Comparison of ENCODE assay signal across 25 cellular contexts in the genomic region with DNA sequence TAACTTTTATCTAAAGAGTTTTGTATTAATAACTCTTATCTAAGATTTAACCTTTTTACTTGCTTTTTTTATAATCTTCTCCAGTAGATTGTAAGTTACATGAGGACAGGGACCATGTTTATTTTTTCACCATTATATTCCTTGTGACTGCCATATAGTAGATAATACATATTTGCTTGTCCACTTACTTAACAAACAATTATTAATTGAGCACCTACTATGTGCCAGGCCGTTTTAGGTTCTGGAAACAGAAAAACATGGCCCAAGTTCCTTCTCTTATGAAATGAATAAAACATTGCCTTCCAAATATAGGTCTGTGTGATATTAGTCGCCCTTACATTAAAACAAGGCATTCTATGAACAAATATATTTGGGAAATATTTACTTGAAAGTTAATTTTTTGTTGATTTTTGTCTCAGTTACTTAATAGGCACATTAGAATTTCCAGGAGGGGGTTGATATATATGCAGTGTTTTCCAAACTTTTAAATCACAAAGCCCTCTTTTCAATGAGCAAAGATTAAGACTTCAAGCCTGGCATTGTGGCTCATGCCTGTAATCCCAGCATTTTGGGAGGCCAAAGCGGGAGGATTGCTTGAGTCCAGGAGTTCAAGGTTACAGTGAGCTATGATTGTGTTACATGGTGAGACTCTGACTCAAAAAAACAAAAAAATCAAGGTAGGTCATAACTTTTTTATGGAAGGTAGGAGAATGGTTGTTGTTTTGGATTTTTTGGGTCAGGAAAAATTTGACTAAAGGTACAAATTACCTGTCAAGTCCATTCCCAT. TPM values are rescaled to one million over a fixed set of nuclear protein-coding genes. Genes with fewer than 3 reads are reported as not detected.
A peak's percentile ranks its signal among the peaks of the same experiment; 100 is the strongest.
DNase-seq lines count a peak whose midpoint lies in the region; FAIRE-seq and TF ChIP-seq lines count a peak whose summit lies in the region.
"Had no signal": no experiment of that assay in that cellular context is flagged by ENCODE, and none has a peak within 500 bp of the region (broad histone marks: within the 10 kb centered on the region; RNA-seq: fewer than 3 reads in every experiment).

No MANE protein-coding gene starts in this region.

- TF ChIP-seq CTCF in D721Med (IDR thresholded peaks at IDR 0.05; ENCODE audit: insufficient read depth, missing control alignments) (no peak), H1 (IDR thresholded peaks at IDR 0.05; ENCODE audit: control extremely low read depth in 1 of 3, insufficient read depth in 1 of 3, low read depth in 1 of 3, low read length in 3 of 3) (no peak), esophagus squamous epithelium (IDR thresholded peaks at IDR 0.05) (no peak), Caco-2 (IDR thresholded peaks at IDR 0.05; ENCODE audit: insufficient read depth in 1 of 2, low read depth in 1 of 2, low read length in 1 of 2, severe bottlenecking in 1 of 2, unreplicated experiment in 1 of 2) (no peak)

- no peak for TF ChIP-seq RAD21 in H1 (IDR thresholded peaks at IDR 0.05 in 1 of 2, conservative IDR thresholded peaks at IDR 0.05 in 1 of 2; ENCODE audit: low read depth in 2 of 2, low read length in 2 of 2)

- no peak overlapping the region for H2BK20ac ChIP-seq in H1 (ENCODE audit: low read length)

- no peaks in the 10 kb centered on the region for H3K9me2 ChIP-seq in Karpas-422 (replicated peaks; ENCODE audit: insufficient read depth, low read length)

- no peaks in the 10 kb centered on the region for H3K27me3 Mint-ChIP-seq in Caco-2 (ENCODE audit: insufficient read depth, unreplicated experiment)
- H3K27me3 Mint-ChIP-seq: CD4-positive, CD25-positive, alpha-beta regulatory T cell had no signal

- H4K20me1 ChIP-seq in Karpas-422 (ENCODE audit: insufficient read depth, low read depth, low read length) = no peaks in the 10 kb centered on the region
- no peaks in the 10 kb centered on the region for H4K20me1 ChIP-seq in H1 (replicated peaks in 1 of 2; ENCODE audit: control insufficient read depth in 1 of 2, insufficient read depth in 2 of 2, low read length in 2 of 2)
- H4K20me1 ChIP-seq: BLaER1 had no signal

- TF ChIP-seq EP300 in H1 (IDR thresholded peaks at IDR 0.05; ENCODE audit: borderline replicate concordance in 1 of 2, low read depth in 2 of 2, low read length in 2 of 2) = no peak

- no peak overlapping the region for H4K8ac ChIP-seq in H1 (ENCODE audit: extremely low read depth, insufficient read depth, low read length)

- no peaks in the 10 kb centered on the region for H3K36me3 Mint-ChIP-seq in Caco-2 (ENCODE audit: insufficient read depth, unreplicated experiment)
- H3K36me3 Mint-ChIP-seq: CD14-positive monocyte; CD4-positive, alpha-beta memory T cell; CD4-positive, CD25-positive, alpha-beta regulatory T cell; CD8-positive, alpha-beta memory T cell had no signal

- H3K4me3 ChIP-seq in Karpas-422 (ENCODE audit: low read length) (no peak overlapping the region), H1 (ENCODE audit: extremely low read depth in 1 of 4, insufficient read depth in 2 of 4, low read depth in 3 of 4, low read length in 4 of 4) (no peak overlapping the region), esophagus squamous epithelium (no peak overlapping the region), Caco-2 (ENCODE audit: low read depth, low read length) (no peak overlapping the region)
- H3K4me3 ChIP-seq: BLaER1, GM12878 had no signal

- no peak overlapping the region for H2AK5ac ChIP-seq in H1 (ENCODE audit: low read depth, low read length)

- POLR2A ChIA-PET in H1 (lab: Charles Lee; ENCODE audit: partially characterized antibody) = no interaction called here
- POLR2A ChIA-PET in Caco-2 (lab: Charles Lee) = no interaction called here

- no peak overlapping the region for H3K27ac Mint-ChIP-seq in Caco-2 (ENCODE audit: unreplicated experiment)
- H3K27ac Mint-ChIP-seq: CD14-positive monocyte; CD4-positive, alpha-beta memory T cell; CD4-positive, CD25-positive, alpha-beta regulatory T cell; CD8-positive, alpha-beta memory T cell had no signal

- intact Hi-C loops in esophagus squamous epithelium (cut with DNase I) (no loop called here), Caco-2 (cut with micrococcal nuclease; ENCODE audit: unreplicated experiment) (no loop called here)

- peaks cover 18% of the 10 kb centered on the region for H3K4me1 ChIP-seq in Karpas-422 (ENCODE audit: low read length)
- H3K4me1 ChIP-seq in H1 (replicated peaks in 1 of 4; ENCODE audit: control insufficient read depth in 3 of 4, insufficient read depth in 4 of 4, low read length in 3 of 4) = no peaks in the 10 kb centered on the region
- H3K4me1 ChIP-seq in esophagus squamous epithelium = no peaks in the 10 kb centered on the region
- no peaks in the 10 kb centered on the region for H3K4me1 ChIP-seq in Caco-2
- H3K4me1 ChIP-seq: BE2C, BLaER1 had no signal

- no peak overlapping the region for H3K4me2 ChIP-seq in Karpas-422 (ENCODE audit: low read depth, low read length, poor library complexity, severe bottlenecking)
- no peak overlapping the region for H3K4me2 ChIP-seq in H1 (ENCODE audit: insufficient read depth in 1 of 2, low read depth in 2 of 2, low read length in 2 of 2)
- H3K4me2 ChIP-seq: BLaER1 had no signal

- H3K4me1 Mint-ChIP-seq in Caco-2 (ENCODE audit: low read depth, unreplicated experiment) = no peaks in the 10 kb centered on the region
- H3K4me1 Mint-ChIP-seq: CD14-positive monocyte; CD4-positive, alpha-beta memory T cell; CD4-positive, CD25-positive, alpha-beta regulatory T cell; CD8-positive, alpha-beta memory T cell had no signal

- no peak overlapping the region for H2BK15ac ChIP-seq in H1 (ENCODE audit: low read length)

- no peak overlapping the region for H3K56ac ChIP-seq in H1 (replicated peaks; ENCODE audit: insufficient read length, low read depth, low read length)

- H2AFZ ChIP-seq in Karpas-422 (ENCODE audit: low read length) = no peak overlapping the region
- no peak overlapping the region for H2AFZ ChIP-seq in H1 (ENCODE audit: low read length)

- no peak overlapping the region for H2BK12ac ChIP-seq in H1 (ENCODE audit: low read depth, low read length)

- CTCF ChIA-PET in H1 (lab: Charles Lee; ENCODE audit: partially characterized antibody) = no interaction called here
- CTCF ChIA-PET in Caco-2 (lab: Charles Lee) = no interaction called here

- TF ChIP-seq POLR2A in H1 (IDR thresholded peaks at IDR 0.05; ENCODE audit: control extremely low read depth in 1 of 2, low read depth in 2 of 2, low read length in 2 of 2) (no peak), esophagus squamous epithelium (IDR thresholded peaks at IDR 0.05) (no peak)

- H3K23me2 ChIP-seq in H1 (ENCODE audit: low read depth, low read length) = no peaks in the 10 kb centered on the region

- peak; percentile 6 for FAIRE-seq in D721Med (lab: Jason Lieb, UNC)
- FAIRE-seq in G401.6 (lab: Jason Lieb, UNC) = peak; percentile 17
- peak; percentile 58 for FAIRE-seq in H1 (lab: Jason Lieb, UNC)
- FAIRE-seq: A204.1, GM12878, GM12892, GM18507 had no signal

- H2BK5ac ChIP-seq in H1 (ENCODE audit: low read depth, low read length) = no peak overlapping the region

- WGBS in H1 (ENCODE audit: extremely low coverage in 1 of 2, insufficient coverage in 1 of 2, insufficient read length in 1 of 2, insufficient replicate concordance in 2 of 2, low coverage in 1 of 2, low lambda C conversion rate in 2 of 2, missing lambda C conversion rate in 1 of 2), 2 experiments = 87% methylated on average over 3 of the region's 3 CpGs; no CpG with 5 or more reads in 1 of the 2 experiments
- WGBS in esophagus squamous epithelium, 2 donors = 79 to 86% methylated on average over 3 of the region's 3 CpGs

- BruUV-seq in Caco-2 (replicated peaks; lab: Mats Ljungman, UMichigan) = no TSS peak

- H4K91ac ChIP-seq in H1 (replicated peaks; ENCODE audit: insufficient read length, low read length) = no peak overlapping the region

- H3K27me3 ChIP-seq in Karpas-422 (ENCODE audit: low read length) (no peaks in the 10 kb centered on the region), H1 (replicated peaks in 1 of 4; ENCODE audit: control insufficient read depth in 3 of 4, extremely low read depth in 1 of 4, insufficient read depth in 3 of 4, low read length in 3 of 4) (no peaks in the 10 kb centered on the region), esophagus squamous epithelium (no peaks in the 10 kb centered on the region), Caco-2 (replicated peaks; ENCODE audit: control insufficient read depth, insufficient read depth, low read length) (no peaks in the 10 kb centered on the region)
- H3K27me3 ChIP-seq: BE2C, BLaER1 had no signal

- H2BK120ac ChIP-seq in H1 (replicated peaks; ENCODE audit: low read depth, low read length) = no peak overlapping the region

- no peaks in the 10 kb centered on the region for H3K9me3 Mint-ChIP-seq in Caco-2 (ENCODE audit: unreplicated experiment)
- H3K9me3 Mint-ChIP-seq: CD4-positive, alpha-beta memory T cell; CD8-positive, alpha-beta memory T cell had no signal

- no peaks in the 10 kb centered on the region for H3K9me3 ChIP-seq in Karpas-422 (ENCODE audit: low read length)
- H3K9me3 ChIP-seq in H1 (ENCODE audit: insufficient read depth in 2 of 2, low read depth in 1 of 2, low read length in 1 of 2) = no peaks in the 10 kb centered on the region
- H3K9me3 ChIP-seq in esophagus squamous epithelium = no peaks in the 10 kb centered on the region
- no peaks in the 10 kb centered on the region for H3K9me3 ChIP-seq in Caco-2
- H3K9me3 ChIP-seq: BE2C, BLaER1 had no signal

- no peak overlapping the region for H3K23ac ChIP-seq in H1 (ENCODE audit: insufficient read length)

- no peak overlapping the region for H4K5ac ChIP-seq in H1 (ENCODE audit: insufficient read length, low read depth, low read length)

- no peak overlapping the region for H3K27ac ChIP-seq in Karpas-422 (ENCODE audit: low read length)
- H3K27ac ChIP-seq in H1 (ENCODE audit: low read depth, low read length) = no peak overlapping the region
- no peak overlapping the region for H3K27ac ChIP-seq in esophagus squamous epithelium
- H3K27ac ChIP-seq: BLaER1 had no signal

- no peak overlapping the region for H3K4me3 Mint-ChIP-seq in Caco-2 (ENCODE audit: unreplicated experiment)
- H3K4me3 Mint-ChIP-seq: CD14-positive monocyte; CD4-positive, alpha-beta memory T cell; CD4-positive, CD25-positive, alpha-beta regulatory T cell; CD8-positive, alpha-beta memory T cell had no signal

- no peaks in the 10 kb centered on the region for H3K79me1 ChIP-seq in H1 (ENCODE audit: low read depth, low read length)

- H3K79me2 ChIP-seq in Karpas-422 (ENCODE audit: low read length) = no peaks in the 10 kb centered on the region
- H3K79me2 ChIP-seq in H1 (ENCODE audit: control insufficient read depth in 1 of 2, insufficient read depth in 2 of 2, low read length in 2 of 2) = no peaks in the 10 kb centered on the region

- no peak overlapping the region for H3K4ac ChIP-seq in H1 (replicated peaks; ENCODE audit: insufficient read length, low read depth, low read length)

- DNase-seq in D721Med (ENCODE audit: insufficient read length, low spot score) (no peak), Karpas-422 (peak; percentile 17), H1 (ENCODE audit: low read depth in 1 of 2, low spot score in 2 of 2) (no peak), esophagus squamous epithelium (lab: John Stamatoyannopoulos, UW) (no peak), Caco-2 (no peak), DMS114 treated with DMSO at 0.1 percent for 48 hours (lab: John Stamatoyannopoulos, UW; ENCODE audit: unreplicated experiment) (no peak)
- DNase-seq: 8988T; ACHN; BE2C; C1 segment of cervical spinal cord; Calu3; CD4-positive, alpha-beta memory T cell; CD4-positive, CD25-positive, alpha-beta regulatory T cell; CD8-positive, alpha-beta memory T cell; COR-L47; DMS 273 treated with DMSO at 0.1 percent for 48 hours; DMS79 treated with DMSO at 0.1 percent for 48 hours; GDM1 had no signal

- no peak overlapping the region for H3K14ac ChIP-seq in H1 (ENCODE audit: insufficient read length)

- no peaks in the 10 kb centered on the region for H3K36me3 ChIP-seq in Karpas-422 (ENCODE audit: insufficient read depth, low read length)
- no peaks in the 10 kb centered on the region for H3K36me3 ChIP-seq in H1 (ENCODE audit: control insufficient read depth in 2 of 4, insufficient read depth in 4 of 4, low read length in 3 of 4)
- H3K36me3 ChIP-seq in esophagus squamous epithelium = no peaks in the 10 kb centered on the region
- no peaks in the 10 kb centered on the region for H3K36me3 ChIP-seq in Caco-2 (ENCODE audit: control insufficient read depth, insufficient read depth, low read length)
- H3K36me3 ChIP-seq: BE2C, BLaER1 had no signal

- no peak overlapping the region for H3K9ac ChIP-seq in Karpas-422 (ENCODE audit: low read length)
- H3K9ac ChIP-seq in H1 (replicated peaks in 1 of 4; ENCODE audit: extremely low read depth in 1 of 4, low read depth in 3 of 4, low read length in 3 of 4) = no peak overlapping the region
- H3K9ac ChIP-seq: BLaER1 had no signal

- no peak overlapping the region for H3K18ac ChIP-seq in H1 (ENCODE audit: extremely low read depth, low read length)

RNA-seq across cellular contexts. Expression of a gene that starts 22.7 kb away (rescaled TPM):
- 16.8 and 18.5 TPM in 2 replicates for total RNA-seq in Karpas-422 (2014; rRNA removed; shearing (Covaris generic); ENCODE audit: low replicate concordance)
- not detected in 2 replicates for total RNA-seq in H1 (2021; fragmentation: NEBNext Ultra II Directional; extraction: Animal tissue kit (Norgen Biotek cat#: 25700))
- polyA plus RNA-seq in H1 (2011; rRNA removed) = 0.05 TPM in 1 of 2 replicates, not detected in the other
- not detected for polyA plus RNA-seq in H1 (2011; cell fraction: cytosol; rRNA removed)
- polyA plus RNA-seq in H1 (2011; cell fraction: nucleus; rRNA removed) = 0.06 TPM
- polyA plus RNA-seq in H1 (2012, experiment 1 of 2) = not detected in 4 replicates
- polyA plus RNA-seq in H1 (2012, experiment 2 of 2) = not detected
- not detected for polyA plus RNA-seq in H1 (2013, experiment 1 of 2)
- polyA plus RNA-seq in H1 (2013, experiment 2 of 2) = not detected
- polyA minus RNA-seq in H1 (2011; rRNA and poly(A)+ RNA removed) = not detected in 2 replicates
- 0.81 TPM for polyA minus RNA-seq in H1 (2011; cell fraction: cytosol; rRNA and poly(A)+ RNA removed)
- polyA minus RNA-seq in H1 (2011; cell fraction: nucleus; rRNA and poly(A)+ RNA removed) = 0.50 TPM
- 10 to 100 TPM in 3 of 4 donors, 1 to 10 TPM in 1; 6.9 to 16.5 (median 12.5) TPM for total RNA-seq in esophagus squamous epithelium
- total RNA-seq in Caco-2 (2022) = 2.8 and 3.5 TPM in 2 replicates

RNA-seq across cellular contexts. Expression of a gene that starts 32.7 kb away (rescaled TPM):
- 51.5 and 112 TPM in 2 replicates for total RNA-seq in Karpas-422 (2014; rRNA removed; shearing (Covaris generic); ENCODE audit: low replicate concordance)
- 63.9 and 65.9 TPM in 2 replicates for total RNA-seq in H1 (2021; fragmentation: NEBNext Ultra II Directional; extraction: Animal tissue kit (Norgen Biotek cat#: 25700))
- 5.9 and 10.8 TPM in 2 replicates for polyA plus RNA-seq in H1 (2011; rRNA removed)
- polyA plus RNA-seq in H1 (2011; cell fraction: cytosol; rRNA removed) = 16.2 TPM
- polyA plus RNA-seq in H1 (2011; cell fraction: nucleus; rRNA removed) = 4.7 TPM
- 41.9 to 60.7 TPM (median 46.5 TPM) in 4 replicates for polyA plus RNA-seq in H1 (2012, experiment 1 of 2)
- 7.3 TPM for polyA plus RNA-seq in H1 (2012, experiment 2 of 2)
- 21.9 TPM for polyA plus RNA-seq in H1 (2013, experiment 1 of 2)
- polyA plus RNA-seq in H1 (2013, experiment 2 of 2) = 23.1 TPM
- polyA minus RNA-seq in H1 (2011; rRNA and poly(A)+ RNA removed) = 44.3 and 62.3 TPM in 2 replicates
- polyA minus RNA-seq in H1 (2011; cell fraction: cytosol; rRNA and poly(A)+ RNA removed) = 19.8 TPM
- polyA minus RNA-seq in H1 (2011; cell fraction: nucleus; rRNA and poly(A)+ RNA removed) = 54.6 TPM
- total RNA-seq in esophagus squamous epithelium = 10 to 100 TPM; 23.8 to 64.6 (median 43.9) TPM
- 78.7 and 81.6 TPM in 2 replicates for total RNA-seq in Caco-2 (2022)
